Comparison of ENCODE assay signal across 9 cellular contexts in the genomic region with DNA sequence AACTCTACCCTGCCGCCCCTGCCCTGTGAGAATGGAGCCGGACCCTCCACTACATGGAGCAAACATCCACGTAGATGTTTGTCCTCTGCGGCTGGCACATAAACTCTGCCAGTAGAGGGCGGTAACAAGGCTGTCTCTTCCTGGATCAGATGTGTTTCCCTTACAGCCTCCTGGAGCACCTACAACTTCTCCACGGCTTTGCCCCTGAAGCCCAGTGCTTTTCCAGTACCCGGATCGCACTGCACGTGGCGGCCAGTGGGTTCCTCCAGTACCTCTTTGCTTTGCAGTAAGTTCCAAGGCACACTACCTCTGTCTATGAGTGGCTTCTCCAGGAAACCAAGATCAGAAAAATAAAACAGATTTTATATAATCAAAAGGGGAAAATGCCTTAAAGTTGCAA.
DNase-seq lines count a peak whose midpoint lies in the region; ATAC-seq and TF ChIP-seq lines count a peak whose summit lies in the region.
"Had no signal": no experiment of that assay in that cellular context is flagged by ENCODE, and none has a peak within 500 bp of the region (broad histone marks: within the 10 kb centered on the region; RNA-seq: fewer than 3 reads in every experiment).

No MANE protein-coding gene starts in this region.

- H3K4me2 ChIP-seq in OCI-LY3 (ENCODE audit: low read length) (no peak overlapping the region), osteoblast (ENCODE audit: insufficient read depth, low read length) (no peak overlapping the region)

- H2AFZ ChIP-seq in OCI-LY3 (ENCODE audit: low read depth, low read length) (no peak overlapping the region), osteoblast (ENCODE audit: low read length) (no peak overlapping the region)

- no peaks in the 10 kb centered on the region for H3K36me3 Mint-ChIP-seq in CD14-positive monocyte
- no peaks in the 10 kb centered on the region for H3K36me3 Mint-ChIP-seq in activated T-cell treated with anti-CD3 and anti-CD28 coated beads, Interleukin-2, amount 50 U/mL, for 24 hours (ENCODE audit: low read depth)

- H3K4me3 ChIP-seq in OCI-LY3 (ENCODE audit: low read length): no peak overlapping the region
- no peak overlapping the region for H3K4me3 ChIP-seq in osteoblast (ENCODE audit: insufficient read depth, low read length)

- H3K9ac ChIP-seq in OCI-LY3 (ENCODE audit: low read length): no peak overlapping the region

- H3K27me3 ChIP-seq in OCI-LY3 (ENCODE audit: low read depth, low read length): no peaks in the 10 kb centered on the region
- no peaks in the 10 kb centered on the region for H3K27me3 ChIP-seq in osteoblast (ENCODE audit: insufficient read depth, low read length)

- no peak overlapping the region for H3K27ac Mint-ChIP-seq in CD14-positive monocyte
- no peak overlapping the region for H3K27ac Mint-ChIP-seq in activated T-cell treated with anti-CD3 and anti-CD28 coated beads, Interleukin-2, amount 50 U/mL, for 24 hours

- H3K79me2 ChIP-seq in OCI-LY3 (ENCODE audit: low read length) (no peaks in the 10 kb centered on the region), osteoblast (ENCODE audit: insufficient read depth, low read length) (no peaks in the 10 kb centered on the region)

- DNase-seq in CD14-positive monocyte (ENCODE audit: low spot score) (no peak), iPS DF 4.7 (ENCODE audit: extremely low read depth, low spot score) (peak; percentile 11), osteoblast (ENCODE audit: insufficient read length, low spot score, missing footprints) (no peak)
- DNase-seq in activated CD8-positive, alpha-beta memory T cell treated with anti-CD3 and anti-CD28 coated beads for 24 hours: no peak
- no peak for DNase-seq in stimulated activated CD4-positive, alpha-beta T cell treated with anti-CD3 and anti-CD28 coated beads, Interleukin-1b, Interleukin-23, amount 100 ng/mL, for 48 hours
- no peak for DNase-seq in activated T-cell treated with anti-CD3 and anti-CD28 coated beads, Interleukin-2, amount 50 U/mL, for 24 hours
- DNase-seq: amniotic stem cell had no signal

- peak; percentile 15 for TF ChIP-seq CTCF in CD14-positive monocyte (IDR thresholded peaks at IDR 0.05)
- peak; percentile 62 for TF ChIP-seq CTCF in OCI-LY3 (IDR thresholded peaks at IDR 0.05; ENCODE audit: low read depth, low read length)
- no peak for TF ChIP-seq CTCF in osteoblast (IDR thresholded peaks at IDR 0.05; ENCODE audit: extremely low read depth, low read depth, low read length)

- H3K36me3 ChIP-seq in OCI-LY3 (replicated peaks; ENCODE audit: low read depth, low read length) (no peaks in the 10 kb centered on the region), osteoblast (ENCODE audit: insufficient read depth, low read length) (no peaks in the 10 kb centered on the region)

- ATAC-seq in GM21390 (IDR thresholded peaks at IDR 0.05; ENCODE audit: unreplicated experiment): peak; percentile 64

- no peak overlapping the region for H3K27ac ChIP-seq in OCI-LY3 (ENCODE audit: low read length)
- no peak overlapping the region for H3K27ac ChIP-seq in osteoblast (ENCODE audit: low read depth, low read length)

- H4K20me1 ChIP-seq in OCI-LY3 (ENCODE audit: insufficient read depth, low read length): no peaks in the 10 kb centered on the region
- H4K20me1 ChIP-seq in osteoblast (ENCODE audit: insufficient read depth, low read length): no peaks in the 10 kb centered on the region

- H3K4me1 ChIP-seq in OCI-LY3 (ENCODE audit: low read length): no peaks in the 10 kb centered on the region
- no peaks in the 10 kb centered on the region for H3K4me1 ChIP-seq in osteoblast (ENCODE audit: insufficient read depth, low read length)

- no peaks in the 10 kb centered on the region for H3K9me3 ChIP-seq in OCI-LY3 (ENCODE audit: insufficient read depth, low read length)
- H3K9me3 ChIP-seq in osteoblast (ENCODE audit: low read depth, low read length): no peaks in the 10 kb centered on the region

- peaks cover 0 to 1% (median 0%) of the 10 kb centered on the region in 7 donors for H3K9me3 Mint-ChIP-seq in CD14-positive monocyte
- peaks cover 13% of the 10 kb centered on the region for H3K9me3 Mint-ChIP-seq in activated T-cell treated with anti-CD3 and anti-CD28 coated beads, Interleukin-2, amount 50 U/mL, for 24 hours

- H3K4me3 Mint-ChIP-seq in CD14-positive monocyte: no peak overlapping the region
- no peak overlapping the region for H3K4me3 Mint-ChIP-seq in activated T-cell treated with anti-CD3 and anti-CD28 coated beads, Interleukin-2, amount 50 U/mL, for 24 hours

- intact Hi-C loops in CD14-positive monocyte (cut with micrococcal nuclease): no loop called here

- H3K4me1 Mint-ChIP-seq in CD14-positive monocyte: no peaks in the 10 kb centered on the region
- no peaks in the 10 kb centered on the region for H3K4me1 Mint-ChIP-seq in activated T-cell treated with anti-CD3 and anti-CD28 coated beads, Interleukin-2, amount 50 U/mL, for 24 hours (ENCODE audit: low read depth)

- no peaks in the 10 kb centered on the region for H3K27me3 Mint-ChIP-seq in CD14-positive monocyte (ENCODE audit: low read depth in 3 of 3)
- no peaks in the 10 kb centered on the region for H3K27me3 Mint-ChIP-seq in activated T-cell treated with anti-CD3 and anti-CD28 coated beads, Interleukin-2, amount 50 U/mL, for 24 hours
